Comparison of ENCODE assay signal across 18 cellular contexts in genomic region chr7:50982626-50983025, GRCh38.
DNase-seq lines count a peak whose midpoint lies in the region; ATAC-seq, FAIRE-seq and TF ChIP-seq lines count a peak whose summit lies in the region.
"Had no signal": no experiment of that assay in that cellular context is flagged by ENCODE, and none has a peak within 500 bp of the region (broad histone marks: within the 10 kb centered on the region; RNA-seq: fewer than 3 reads in every experiment).

No MANE protein-coding gene starts in this region.

- DNase-seq in HepG2 (ENCODE audit: low spot score) (no peak), right lobe of liver (no peak), SK-MEL-5 (ENCODE audit: low read depth, low spot score) (peak; percentile 42), fibroblast of mammary gland (ENCODE audit: low read depth) (peak; percentile 2), stomach (no peak), body of pancreas (no peak)
- no peak for DNase-seq in stimulated activated naive CD8-positive, alpha-beta T cell treated with anti-CD3 and anti-CD28 coated beads, Interleukin-15, Interleukin-2, amounts not matched to agents 100 U/mL and 50 U/mL, for 24 hours
- DNase-seq: activated gamma-delta T cell; effector CD8-positive, alpha-beta T cell; foreskin keratinocyte; HCEC 1CT; NCI-H2029 treated with DMSO at 0.1 percent for 48 hours; NCI-H774; stimulated activated naive CD4-positive, alpha-beta T cell; uterus had no signal

- no TSS peak for BruUV-seq in HepG2 (replicated peaks; lab: Mats Ljungman, UMichigan)

- no peak overlapping the region for H2AFZ ChIP-seq in HepG2 (ENCODE audit: low read length)

- FAIRE-seq in HepG2 (lab: Jason Lieb, UNC): no peak

- in situ Hi-C loops in HepG2 (cut with HindIII; ENCODE audit: extremely low pct_ligation_motif_present, low pct_unique_long_range_greater_than_20kb) (no loop called here), SK-MEL-5 (cut with HindIII; ENCODE audit: low pct_unique_long_range_greater_than_20kb, low sequenced_read_pairs) (no loop called here)

- TF ChIP-seq POLR2A in HepG2 (IDR thresholded peaks at IDR 0.05; ENCODE audit: insufficient read depth in 1 of 2, low read depth in 2 of 2, low read length in 2 of 2) (no peak), right lobe of liver (IDR thresholded peaks at IDR 0.05) (no peak), stomach (IDR thresholded peaks at IDR 0.05) (no peak), body of pancreas (IDR thresholded peaks at IDR 0.05) (no peak)

- 0% methylated on average over 1 of the region's 2 CpGs for WGBS in HepG2 (ENCODE audit: low lambda C conversion rate)
- 33% methylated on average over 1 of the region's 2 CpGs for WGBS in right lobe of liver (ENCODE audit: insufficient coverage, low coverage, low lambda C conversion rate, missing lambda C conversion rate)
- 67 to 76% (median 70%) methylated on average over 2 of the region's 2 CpGs for WGBS in stomach, 5 donors
- 69 to 77% methylated on average over 2 of the region's 2 CpGs for WGBS in body of pancreas, 2 donors

- TF ChIP-seq RAD21 in HepG2 (CRISPR knock-in tag; IDR thresholded peaks at IDR 0.05): no peak

- H3K4me2 ChIP-seq in HepG2 (ENCODE audit: low read depth, low read length): no peak overlapping the region

- H3K4me1 ChIP-seq in HepG2 (ENCODE audit: insufficient read depth, low read length): no peaks in the 10 kb centered on the region
- H3K4me1 ChIP-seq in right lobe of liver: no peaks in the 10 kb centered on the region
- no peaks in the 10 kb centered on the region for H3K4me1 ChIP-seq in stomach
- no peaks in the 10 kb centered on the region for H3K4me1 ChIP-seq in body of pancreas
- H3K4me1 ChIP-seq: foreskin keratinocyte, SJSA1, uterus had no signal

- POLR2A ChIA-PET in HepG2 (lab: Yijun Ruan, JAX): no interaction called here

- H3K9me3 ChIP-seq in HepG2 (ENCODE audit: low read length) (no peaks in the 10 kb centered on the region), right lobe of liver (no peaks in the 10 kb centered on the region), stomach (no peaks in the 10 kb centered on the region), body of pancreas (no peaks in the 10 kb centered on the region)
- H3K9me3 ChIP-seq: SJSA1, uterus had no signal

- no peak overlapping the region for H3K9ac ChIP-seq in HepG2 (ENCODE audit: insufficient read depth, low read depth, low read length)

- CTCF ChIA-PET in HepG2 (lab: Yijun Ruan, JAX; ENCODE audit: low intra/inter-chr PET ratio, low total read pairs): no interaction called here

- H3K79me2 ChIP-seq in HepG2 (ENCODE audit: insufficient read depth, low read length): no peaks in the 10 kb centered on the region

- no peak overlapping the region for H3K4me3 ChIP-seq in HepG2 (replicated peaks in 1 of 3; ENCODE audit: insufficient read depth in 1 of 3, low read depth in 2 of 3, low read length in 3 of 3)
- no peak overlapping the region for H3K4me3 ChIP-seq in right lobe of liver
- H3K4me3 ChIP-seq in fibroblast of mammary gland (ENCODE audit: control insufficient read depth, low read depth, low read length): no peak overlapping the region
- H3K4me3 ChIP-seq in stomach: no peak overlapping the region
- no peak overlapping the region for H3K4me3 ChIP-seq in body of pancreas
- H3K4me3 ChIP-seq: lung, SJSA1, uterus had no signal

- H3K27me3 ChIP-seq in HepG2 (ENCODE audit: control insufficient read depth in 1 of 2, insufficient read depth in 2 of 2, low read length in 2 of 2): no peaks in the 10 kb centered on the region
- H3K27me3 ChIP-seq in right lobe of liver: no peaks in the 10 kb centered on the region
- peaks cover 0 to 4% (median 0%) of the 10 kb centered on the region in 3 donors for H3K27me3 ChIP-seq in stomach
- H3K27me3 ChIP-seq in body of pancreas: no peaks in the 10 kb centered on the region
- H3K27me3 ChIP-seq: SJSA1, uterus had no signal

- intact Hi-C loops in HepG2 (cut with micrococcal nuclease; ENCODE audit: unreplicated experiment): no loop called here
- intact Hi-C loops in right lobe of liver (cut with DNase I): no loop called here
- intact Hi-C loops in stomach (cut with DNase I; ENCODE audit: low total_unique reads): no loop called here
- intact Hi-C loops in body of pancreas (cut with DNase I): no loop called here

- H3K27ac ChIP-seq in HepG2 (ENCODE audit: extremely low read length, insufficient read depth, low read length) (no peak overlapping the region), right lobe of liver (no peak overlapping the region), stomach (no peak overlapping the region), body of pancreas (no peak overlapping the region)
- H3K27ac ChIP-seq: foreskin keratinocyte, SJSA1, uterus had no signal

- ATAC-seq in HepG2: peak; percentile 85
- no peak for ATAC-seq in right lobe of liver
- ATAC-seq in stimulated activated naive CD8-positive, alpha-beta T cell treated with anti-CD3 and anti-CD28 coated beads, Interleukin-15, Interleukin-2, amounts not matched to agents 100 U/mL and 50 U/mL, for 24 hours: no peak
- ATAC-seq in body of pancreas: no peak
- ATAC-seq in GM21390 (IDR thresholded peaks at IDR 0.05; ENCODE audit: unreplicated experiment): no peak
- ATAC-seq: foreskin keratinocyte had no signal

- no peaks in the 10 kb centered on the region for H4K20me1 ChIP-seq in HepG2 (ENCODE audit: insufficient read depth, low read length)

- no peaks in the 10 kb centered on the region for H3K36me3 ChIP-seq in HepG2 (replicated peaks in 1 of 2; ENCODE audit: control insufficient read depth in 1 of 2, insufficient read depth in 2 of 2, low read length in 2 of 2)
- no peaks in the 10 kb centered on the region for H3K36me3 ChIP-seq in right lobe of liver
- H3K36me3 ChIP-seq in stomach: no peaks in the 10 kb centered on the region
- no peaks in the 10 kb centered on the region for H3K36me3 ChIP-seq in body of pancreas (replicated peaks in 1 of 2; ENCODE audit: insufficient read depth in 1 of 2, low read depth in 2 of 2)
- H3K36me3 ChIP-seq: SJSA1, uterus had no signal

- TF ChIP-seq CTCF in HepG2 (CRISPR knock-in tag; IDR thresholded peaks at IDR 0.05): peak; percentile 23; the same call in 1 of the 2 replicates
- no peak for TF ChIP-seq CTCF in right lobe of liver (IDR thresholded peaks at IDR 0.05)
- peak; percentile 5 for TF ChIP-seq CTCF in fibroblast of mammary gland (conservative IDR thresholded peaks at IDR 0.05; ENCODE audit: control insufficient read depth, insufficient read depth, low read depth, low read length)
- TF ChIP-seq CTCF in stomach (IDR thresholded peaks at IDR 0.05): no peak
- no peak for TF ChIP-seq CTCF in body of pancreas (IDR thresholded peaks at IDR 0.05)

- TF ChIP-seq EP300 in HepG2 (IDR thresholded peaks at IDR 0.05; ENCODE audit: low read depth in 2 of 2, low read length in 2 of 2): no peak
- no peak for TF ChIP-seq EP300 in HepG2 (CRISPR knock-in tag; IDR thresholded peaks at IDR 0.05; ENCODE audit: borderline replicate concordance)
- no peak for TF ChIP-seq EP300 in stomach (IDR thresholded peaks at IDR 0.05)

TF ChIP-seq in HepG2, 621 proteins besides CTCF, POLR2A, EP300 and RAD21:
- TF ChIP-seq STAG1 (CRISPR knock-in tag; IDR thresholded peaks at IDR 0.05) (peak; percentile 48; the same call in 1 of the 2 replicates), ZNF460 (CRISPR knock-in tag; IDR thresholded peaks at IDR 0.05; ENCODE audit: borderline replicate concordance) (no peak)

Comparison
In these comparisons a context has a peak if more than half of its experiments do, and no peak if none do; other contexts are left out.
1. CTCF ChIP-seq: peak in HepG2 (single experiment) and fibroblast of mammary gland (single experiment); none in right lobe of liver (0 of 4), stomach (0 of 7) and body of pancreas (0 of 7).
2. DNase-seq: peak in SK-MEL-5 (single experiment) and fibroblast of mammary gland (single experiment); none in HepG2 (single experiment), right lobe of liver (0 of 3), stimulated activated naive CD8-positive, alpha-beta T cell treated with anti-CD3 and anti-CD28 coated beads, Interleukin-15, Interleukin-2, amounts not matched to agents 100 U/mL and 50 U/mL, for 24 hours (single experiment), stomach (single experiment) and body of pancreas (0 of 4).